In the genomic region with DNA sequence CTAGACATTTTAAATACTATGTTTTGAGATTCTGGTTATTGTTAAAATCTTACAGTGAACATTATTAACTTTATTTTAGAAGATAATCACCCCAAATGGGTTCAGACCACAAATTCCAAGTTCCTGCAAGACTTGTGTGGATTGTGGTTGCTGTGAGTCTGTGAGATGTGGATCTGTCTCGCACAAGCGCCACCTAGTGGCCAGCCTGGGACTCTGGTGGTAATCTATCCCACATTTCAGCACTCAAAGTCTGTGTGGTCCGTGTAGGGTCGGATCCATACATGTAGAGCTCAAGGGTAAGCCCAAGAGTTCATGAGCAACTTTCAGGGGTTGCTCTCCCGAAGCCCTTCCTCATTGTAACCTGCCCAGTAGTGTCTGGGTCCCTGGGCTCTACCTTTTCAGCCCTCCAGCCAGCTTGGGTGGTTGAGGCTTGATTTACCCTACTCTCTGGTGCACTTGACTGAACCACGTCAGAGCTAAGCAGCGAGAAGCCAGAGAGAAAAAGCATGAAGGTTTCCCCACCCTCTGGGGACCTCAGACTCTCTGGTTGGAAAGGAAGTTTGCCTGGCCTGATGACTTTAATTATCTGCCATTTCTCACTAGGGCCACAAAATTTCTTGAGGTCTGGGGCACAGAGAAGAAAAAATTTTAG, we compare ENCODE assay signal across 8 cellular contexts.
DNase-seq lines count a peak whose midpoint lies in the region; ATAC-seq and TF ChIP-seq lines count a peak whose summit lies in the region.
"Not testable (repeated sequence)": the region's sequence is repeated elsewhere in the genome, so short reads cannot be mapped to it uniquely, and the experiment has no call there.

No MANE protein-coding gene starts in this region.

- intact Hi-C loops in CD14-positive monocyte (cut with micrococcal nuclease), result loop anchor here in 1 of 2 donors (10.0 kb wide), 1 partner anchor 90 kb away; no protein-coding TSS in a partner anchor

- H3K27me3 Mint-ChIP-seq in CD14-positive monocyte (ENCODE audit: low read depth in 3 of 3); activated naive CD8-positive, alpha-beta T cell treated with anti-CD3 and anti-CD28 coated beads for 36 hours: not testable (repeated sequence)

- not testable (repeated sequence) for H3K4me1 ChIP-seq in gastroesophageal sphincter; neutrophil (ENCODE audit: control insufficient read depth in 1 of 2, insufficient read depth in 1 of 2, low read depth in 1 of 2, low read length in 1 of 2)

- H3K36me3 Mint-ChIP-seq in CD14-positive monocyte, result peaks cover 36 to 67% of the 10 kb centered on the region in 2 donors
- peaks cover 15% of the 10 kb centered on the region for H3K36me3 Mint-ChIP-seq in activated naive CD8-positive, alpha-beta T cell treated with anti-CD3 and anti-CD28 coated beads for 36 hours

- not testable (repeated sequence) for H3K9me3 ChIP-seq in gastroesophageal sphincter, neutrophil

- not testable (repeated sequence) for TF ChIP-seq POLR2A in gastroesophageal sphincter (IDR thresholded peaks at IDR 0.05)

- TF ChIP-seq EP300 in gastroesophageal sphincter (IDR thresholded peaks at IDR 0.05), result not testable (repeated sequence)

- H3K36me3 ChIP-seq in gastroesophageal sphincter, result not testable (repeated sequence)
- peaks cover 24% of the 10 kb centered on the region for H3K36me3 ChIP-seq in neutrophil

- not testable (repeated sequence) for H3K27ac ChIP-seq in gastroesophageal sphincter, neutrophil

- not testable (repeated sequence) for H3K9me3 Mint-ChIP-seq in CD14-positive monocyte; activated naive CD8-positive, alpha-beta T cell treated with anti-CD3 and anti-CD28 coated beads for 36 hours

- WGBS in gastroesophageal sphincter (ENCODE audit: low coverage in 1 of 2), 2 donors, result 8% methylated on average over 2 of the region's 7 CpGs; no CpG with 5 or more reads in 1 of the 2 donors

- DNase-seq in CD14-positive monocyte (ENCODE audit: low spot score), result peak; percentile 59
- DNase-seq in activated CD4-positive, alpha-beta T cell treated with anti-CD3 and anti-CD28 coated beads for 48 hours, result peak; percentile 74
- DNase-seq in activated naive CD8-positive, alpha-beta T cell treated with anti-CD3 and anti-CD28 coated beads for 36 hours, result peak; percentile 66
- peak; percentile 10 for DNase-seq in stimulated activated CD8-positive, alpha-beta memory T cell treated with anti-CD3 and anti-CD28 coated beads, Interleukin-12 subunit alpha, Interleukin-12 subunit beta, amount 100 ng/mL, for 4 hours (ENCODE audit: low read depth)

- H3K4me3 ChIP-seq in gastroesophageal sphincter; neutrophil (ENCODE audit: low read depth in 1 of 2, low read length in 1 of 2): not testable (repeated sequence)

- peak; percentile 72 for ATAC-seq in GM19397 (IDR thresholded peaks at IDR 0.05; ENCODE audit: unreplicated experiment)
- peak; percentile 71 for ATAC-seq in HG03432 (IDR thresholded peaks at IDR 0.05; ENCODE audit: unreplicated experiment)
- peak; percentile 55 for ATAC-seq in gastroesophageal sphincter

- not testable (repeated sequence) for H3K4me1 Mint-ChIP-seq in CD14-positive monocyte; activated naive CD8-positive, alpha-beta T cell treated with anti-CD3 and anti-CD28 coated beads for 36 hours

- not testable (repeated sequence) for H3K27ac Mint-ChIP-seq in CD14-positive monocyte; activated naive CD8-positive, alpha-beta T cell treated with anti-CD3 and anti-CD28 coated beads for 36 hours

- TF ChIP-seq CTCF in CD14-positive monocyte (IDR thresholded peaks at IDR 0.05) (peak; percentile 35), gastroesophageal sphincter (IDR thresholded peaks at IDR 0.05) (peak in 1 of 4 experiments; percentile 47), neutrophil (IDR thresholded peaks at IDR 0.05) (peak; percentile 44)

- not testable (repeated sequence) for H3K4me3 Mint-ChIP-seq in CD14-positive monocyte; activated naive CD8-positive, alpha-beta T cell treated with anti-CD3 and anti-CD28 coated beads for 36 hours

- H3K27me3 ChIP-seq in gastroesophageal sphincter, neutrophil: not testable (repeated sequence)

Comparison
In these comparisons a context has a peak if more than half of its experiments do, and no peak if none do; other contexts are left out.
1. DNase-seq: peak in every context shown above with its lines; median percentile 74 in activated CD4-positive, alpha-beta T cell treated with anti-CD3 and anti-CD28 coated beads for 48 hours; 66 in activated naive CD8-positive, alpha-beta T cell treated with anti-CD3 and anti-CD28 coated beads for 36 hours; 59 in CD14-positive monocyte; 10 in stimulated activated CD8-positive, alpha-beta memory T cell treated with anti-CD3 and anti-CD28 coated beads, Interleukin-12 subunit alpha, Interleukin-12 subunit beta, amount 100 ng/mL, for 4 hours.